ENCODE assay signal across 30 cellular contexts in the genomic region with DNA sequence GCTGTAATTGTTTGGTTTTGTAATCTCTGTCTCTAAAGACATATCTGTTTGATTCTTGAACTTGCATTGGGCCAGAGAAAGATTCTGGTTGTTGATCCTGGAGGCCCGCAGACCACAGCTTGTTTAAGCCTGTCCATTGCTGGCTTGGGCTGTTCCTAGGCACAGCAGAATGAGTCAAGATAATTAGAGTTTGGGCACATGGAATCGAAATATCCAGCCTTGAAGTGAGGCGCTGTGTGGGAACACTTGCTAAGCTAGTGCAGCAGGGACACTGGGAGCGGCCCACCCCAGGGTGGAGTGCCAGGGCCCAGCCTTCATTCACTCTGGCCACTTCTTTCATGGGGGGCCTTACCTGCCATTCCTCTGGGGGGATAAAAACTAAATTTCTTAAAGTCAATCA.
"Had no signal": no experiment of that assay in that cellular context is flagged by ENCODE, and none has a peak within 500 bp of the region (broad histone marks: within the 10 kb centered on the region; RNA-seq: fewer than 3 reads in every experiment).

No MANE protein-coding gene starts in this region.

- H3K4me1 Mint-ChIP-seq: activated naive CD8-positive, alpha-beta T cell treated with anti-CD3 and anti-CD28 coated beads for 36 hours; activated T-helper 17 cell treated with anti-CD3 and anti-CD28 coated beads, Interleukin-2, amount 50 U/mL, for 72 hours had no signal

- H3K4me3 ChIP-seq: ascending aorta, Peyer's patch had no signal

- H3K27me3 ChIP-seq: ascending aorta, Peyer's patch had no signal

- H3K27me3 Mint-ChIP-seq: activated CD8-positive, alpha-beta T cell treated with anti-CD3 and anti-CD28 coated beads for 36 hours; activated naive CD8-positive, alpha-beta T cell treated with anti-CD3 and anti-CD28 coated beads for 36 hours; activated T-helper 17 cell treated with anti-CD3 and anti-CD28 coated beads, Interleukin-2, amount 50 U/mL, for 72 hours had no signal

- H3K4me2 ChIP-seq: KMS-11 had no signal

- H3K4me3 Mint-ChIP-seq: activated CD8-positive, alpha-beta T cell treated with anti-CD3 and anti-CD28 coated beads for 36 hours; activated naive CD8-positive, alpha-beta T cell treated with anti-CD3 and anti-CD28 coated beads for 36 hours; activated T-cell treated with anti-CD3 and anti-CD28 coated beads, Interleukin-2, amount 50 U/mL, for 72 hours; activated T-helper 17 cell treated with anti-CD3 and anti-CD28 coated beads, Interleukin-2, amount 50 U/mL, for 72 hours had no signal

- DNase-seq: activated CD4-positive, alpha-beta T cell treated with anti-CD3 and anti-CD28 coated beads for 1 hour; activated CD4-positive, alpha-beta T cell treated with anti-CD3 and anti-CD28 coated beads for 48 hours; activated CD4-positive, CD25-positive, alpha-beta regulatory T cell; activated CD8-positive, alpha-beta T cell treated with anti-CD3 and anti-CD28 coated beads for 36 hours; activated effector memory CD4-positive, alpha-beta T cell treated with anti-CD3 and anti-CD28 coated beads, Interleukin-2, amount 50 U/mL, for 16 hours; activated naive CD4-positive, alpha-beta T cell; activated naive CD4-positive, alpha-beta T cell treated with anti-CD3 and anti-CD28 coated beads, Interleukin-2, amount 50 U/mL, for 16 hours; activated naive CD8-positive, alpha-beta T cell treated with anti-CD3 and anti-CD28 coated beads for 36 hours; activated T-cell treated with anti-CD3 and anti-CD28 coated beads, Interleukin-2, amount 50 U/mL, for 1 hour; activated T-cell treated with anti-CD3 and anti-CD28 coated beads, Interleukin-2, amount 50 U/mL, for 72 hours; amniotic stem cell; central memory CD4-positive, alpha-beta T cell; NCI-H1105; NCI-H1417 treated with DMSO at 0.1 percent for 48 hours; NCI-H187 treated with DMSO at 0.1 percent for 48 hours; NCI-H2081; NCI-H2171 treated with DMSO at 0.1 percent for 48 hours; NCI-H226; NCI-H524 treated with DMSO at 0.1 percent for 48 hours; PC-3; Peyer's patch; RPMI8226; SW 1271; T-helper 1 cell; T-helper 2 cell; T-helper 9 cell; WERI-Rb-1 had no signal

- H3K27ac Mint-ChIP-seq: activated CD8-positive, alpha-beta T cell treated with anti-CD3 and anti-CD28 coated beads for 36 hours; activated naive CD8-positive, alpha-beta T cell treated with anti-CD3 and anti-CD28 coated beads for 36 hours; activated T-cell treated with anti-CD3 and anti-CD28 coated beads, Interleukin-2, amount 50 U/mL, for 72 hours; activated T-helper 17 cell treated with anti-CD3 and anti-CD28 coated beads, Interleukin-2, amount 50 U/mL, for 72 hours had no signal

- H3K9ac ChIP-seq: KMS-11 had no signal

- H3K9me3 Mint-ChIP-seq: activated CD8-positive, alpha-beta T cell treated with anti-CD3 and anti-CD28 coated beads for 36 hours; activated naive CD8-positive, alpha-beta T cell treated with anti-CD3 and anti-CD28 coated beads for 36 hours; activated T-cell treated with anti-CD3 and anti-CD28 coated beads, Interleukin-2, amount 50 U/mL, for 72 hours; activated T-helper 17 cell treated with anti-CD3 and anti-CD28 coated beads, Interleukin-2, amount 50 U/mL, for 72 hours had no signal

- H3K4me1 ChIP-seq: ascending aorta, Peyer's patch had no signal

- H3K9me3 ChIP-seq: ascending aorta, Peyer's patch had no signal

- ATAC-seq: activated CD8-positive, alpha-beta T cell treated with anti-CD3 and anti-CD28 coated beads for 36 hours; activated T-cell treated with anti-CD3 and anti-CD28 coated beads, Interleukin-2, amount 50 U/mL, for 72 hours; activated T-helper 17 cell treated with anti-CD3 and anti-CD28 coated beads, Interleukin-2, amount 50 U/mL, for 72 hours; PC-3 had no signal

- H3K36me3 Mint-ChIP-seq: activated naive CD8-positive, alpha-beta T cell treated with anti-CD3 and anti-CD28 coated beads for 36 hours had no signal

- H3K27ac ChIP-seq: ascending aorta, KMS-11, Peyer's patch, WERI-Rb-1 had no signal
